27 cellular contexts compared by ENCODE assay signal in genomic region chr5:167207081-167207480, GRCh38.
DNase-seq lines count a peak whose midpoint lies in the region; ATAC-seq and TF ChIP-seq lines count a peak whose summit lies in the region.
"Had no signal": no experiment of that assay in that cellular context is flagged by ENCODE, and none has a peak within 500 bp of the region (broad histone marks: within the 10 kb centered on the region; RNA-seq: fewer than 3 reads in every experiment).

No MANE protein-coding gene starts in this region.

- H3K4me3 ChIP-seq in AG04449 (ENCODE audit: low read depth, low read length) = no peak overlapping the region
- H3K4me3 ChIP-seq in foreskin fibroblast (ENCODE audit: low read depth in 1 of 2, low read length in 2 of 2) = no peak overlapping the region
- H3K4me3 ChIP-seq: A549, suprapubic skin, uterus had no signal

- H3K36me3 Mint-ChIP-seq in activated CD8-positive, alpha-beta memory T cell treated with anti-CD3 and anti-CD28 coated beads, Interleukin-2, amount 10 ng/mL, durations not matched to agents 7 days and 5 days = no peaks in the 10 kb centered on the region
- H3K36me3 Mint-ChIP-seq: activated CD4-positive, alpha-beta memory T cell treated with anti-CD3 and anti-CD28 coated beads for 36 hours had no signal

- DNase-seq in AG04449 (ENCODE audit: low read depth, low spot score) (peak; percentile 5), H4 (ENCODE audit: low spot score) (peak; percentile 7), astrocyte of the hippocampus (ENCODE audit: low read depth, low spot score) (peak; percentile 19), foreskin fibroblast (peak; percentile 10 to 64), foreskin keratinocyte (no peak), caudate nucleus (lab: John Stamatoyannopoulos, UW) (no peak)
- no peak for DNase-seq in activated CD8-positive, alpha-beta memory T cell treated with anti-CD3 and anti-CD28 coated beads, Interleukin-2, amount 10 ng/mL, durations not matched to agents 7 days and 5 days
- DNase-seq: activated B cell treated with CpG ODN at 0.5 μM for 24 hours; activated CD4-positive, alpha-beta memory T cell treated with anti-CD3 and anti-CD28 coated beads for 36 hours; activated naive CD4-positive, alpha-beta T cell; activated T-cell treated with anti-CD3 and anti-CD28 coated beads for 4 hours; amygdala; DMS 273 treated with DMSO at 0.1 percent for 48 hours; effector CD8-positive, alpha-beta T cell; foreskin melanocyte; GDM1; KG1; NCI-H1092; NCI-H2029; NCI-H446; occipital lobe; T1000; uterus had no signal

- CTCF ChIA-PET in AG04449 (lab: Yijun Ruan, JAX) = no interaction called here
- CTCF ChIA-PET in activated CD8-positive, alpha-beta memory T cell treated with anti-CD3 and anti-CD28 coated beads, Interleukin-2, amount 10 ng/mL, durations not matched to agents 7 days and 5 days (lab: Charles Lee) = no interaction called here

- no peaks in the 10 kb centered on the region for H3K27me3 Mint-ChIP-seq in activated CD8-positive, alpha-beta memory T cell treated with anti-CD3 and anti-CD28 coated beads, Interleukin-2, amount 10 ng/mL, durations not matched to agents 7 days and 5 days
- H3K27me3 Mint-ChIP-seq: activated B cell treated with CpG ODN at 0.5 μM for 24 hours; activated CD4-positive, alpha-beta memory T cell treated with anti-CD3 and anti-CD28 coated beads for 36 hours had no signal

- no peaks in the 10 kb centered on the region for H3K4me1 Mint-ChIP-seq in activated CD8-positive, alpha-beta memory T cell treated with anti-CD3 and anti-CD28 coated beads, Interleukin-2, amount 10 ng/mL, durations not matched to agents 7 days and 5 days
- H3K4me1 Mint-ChIP-seq: activated B cell treated with CpG ODN at 0.5 μM for 24 hours had no signal

- no peak overlapping the region for H3K4me3 Mint-ChIP-seq in activated CD8-positive, alpha-beta memory T cell treated with anti-CD3 and anti-CD28 coated beads, Interleukin-2, amount 10 ng/mL, durations not matched to agents 7 days and 5 days
- H3K4me3 Mint-ChIP-seq: activated B cell treated with CpG ODN at 0.5 μM for 24 hours; activated CD4-positive, alpha-beta memory T cell treated with anti-CD3 and anti-CD28 coated beads for 36 hours had no signal

- H3K27ac ChIP-seq in foreskin keratinocyte (no peak overlapping the region), caudate nucleus (ENCODE audit: low read depth, low read length) (no peak overlapping the region)
- H3K27ac ChIP-seq: A549, suprapubic skin, uterus had no signal

- ATAC-seq in GM18867 (IDR thresholded peaks at IDR 0.05; ENCODE audit: unreplicated experiment) (no peak), foreskin keratinocyte (no peak)
- no peak for ATAC-seq in activated CD8-positive, alpha-beta memory T cell treated with anti-CD3 and anti-CD28 coated beads, Interleukin-2, amount 10 ng/mL, durations not matched to agents 7 days and 5 days
- ATAC-seq: A549, Panc1 had no signal

- H3K9me3 Mint-ChIP-seq in activated CD8-positive, alpha-beta memory T cell treated with anti-CD3 and anti-CD28 coated beads, Interleukin-2, amount 10 ng/mL, durations not matched to agents 7 days and 5 days (ENCODE audit: low read depth) = peaks cover 7% of the 10 kb centered on the region
- H3K9me3 Mint-ChIP-seq: activated B cell treated with CpG ODN at 0.5 μM for 24 hours had no signal

- H3K27me3 ChIP-seq in foreskin keratinocyte = no peaks in the 10 kb centered on the region
- H3K27me3 ChIP-seq: suprapubic skin, uterus had no signal

- TF ChIP-seq CTCF in AG04449 (IDR thresholded peaks at IDR 0.05; ENCODE audit: insufficient read depth, low read length, missing control alignments) (no peak), foreskin fibroblast (IDR thresholded peaks at IDR 0.05; ENCODE audit: low read depth, low read length) (no peak), foreskin keratinocyte (conservative IDR thresholded peaks at IDR 0.05) (no peak)

- H3K4me1 ChIP-seq in foreskin keratinocyte = peaks cover 9% of the 10 kb centered on the region
- H3K4me1 ChIP-seq: A549, suprapubic skin, uterus had no signal

- no peak overlapping the region for H3K27ac Mint-ChIP-seq in activated CD8-positive, alpha-beta memory T cell treated with anti-CD3 and anti-CD28 coated beads, Interleukin-2, amount 10 ng/mL, durations not matched to agents 7 days and 5 days
- H3K27ac Mint-ChIP-seq: activated B cell treated with CpG ODN at 0.5 μM for 24 hours; activated CD4-positive, alpha-beta memory T cell treated with anti-CD3 and anti-CD28 coated beads for 36 hours had no signal

- POLR2A ChIA-PET in AG04449 (lab: Yijun Ruan, JAX) = no interaction called here

Comparison
In these comparisons a context has a peak if more than half of its experiments do, and no peak if none do; other contexts are left out.
1. DNase-seq: peak in AG04449 (single experiment), H4 (single experiment), astrocyte of the hippocampus (single experiment) and foreskin fibroblast (2 of 2); none in foreskin keratinocyte (0 of 2), activated CD8-positive, alpha-beta memory T cell treated with anti-CD3 and anti-CD28 coated beads, Interleukin-2, amount 10 ng/mL, durations not matched to agents 7 days and 5 days (single experiment) and caudate nucleus (0 of 61).